ENCODE assay signal across 1 cellular context in genomic region chr5:56816546-56817081, GRCh38.
TF ChIP-seq lines count a peak whose summit lies in the region.

No MANE protein-coding gene starts in this region.

TF ChIP-seq in K562, 482 proteins besides CTCF, POLR2A, EP300 and RAD21 (continued from another document and continues in another):
- TF ChIP-seq ZBTB11 (CRISPR knock-in tag; IDR thresholded peaks at IDR 0.05) (peak in 2 of 3 experiments; percentile 54 to 62; a peak in 3 of 6 replicates), NKRF (IDR thresholded peaks at IDR 0.05; ENCODE audit: borderline replicate concordance) (peak; percentile 21; the same call in 1 of the 2 replicates), RBBP5 (IDR thresholded peaks at IDR 0.05; ENCODE audit: borderline replicate concordance, insufficient read depth, low read length, poor library complexity, severe bottlenecking) (peak; percentile 91), KAT7 (CRISPR knock-in tag; IDR thresholded peaks at IDR 0.05; ENCODE audit: borderline replicate concordance) (peak; percentile 69; the same call in 1 of the 2 replicates), TEAD1 (CRISPR knock-in tag; IDR thresholded peaks at IDR 0.05) (peak in 1 of 2 experiments; percentile 73; a peak in 1 of 4 replicates), MYBL2 (IDR thresholded peaks at IDR 0.05; ENCODE audit: low read depth) (peak; percentile 42; the same call in 1 of the 2 replicates), MYBL2 (CRISPR knock-in tag; IDR thresholded peaks at IDR 0.05; ENCODE audit: borderline replicate concordance) (no peak), NRF1 (conservative IDR thresholded peaks at IDR 0.05 in 1 of 2, IDR thresholded peaks at IDR 0.05 in 1 of 2) (peak; percentile 16 to 30; a peak in 2 of 4 replicates), ZBTB7A (IDR thresholded peaks at IDR 0.05; ENCODE audit: borderline replicate concordance, control insufficient read depth, low read depth, low read length) (peak; percentile 62), E2F6 (IDR thresholded peaks at IDR 0.05; ENCODE audit: borderline replicate concordance in 1 of 2, extremely low read depth in 1 of 2, insufficient read depth in 1 of 2, insufficient read length in 1 of 2, low read depth in 1 of 2, low read length in 1 of 2, poor library complexity in 1 of 2, severe bottlenecking in 1 of 2) (peak in 1 of 2 experiments; percentile 7), ZNF707 (CRISPR knock-in tag; conservative IDR thresholded peaks at IDR 0.05) (no peak), HMGN3 (IDR thresholded peaks at IDR 0.05; ENCODE audit: borderline replicate concordance, extremely low read depth, insufficient read length, low read depth, low read length) (peak; percentile 61), FOXP1 (CRISPR knock-in tag; IDR thresholded peaks at IDR 0.05) (0 out of 2 replicates have a peak, but pooled peaks have one; percentile 9), SMARCC2 (IDR thresholded peaks at IDR 0.05; ENCODE audit: low read depth) (peak; percentile 15; the same call in 1 of the 2 replicates), FOXO4 (CRISPR knock-in tag; IDR thresholded peaks at IDR 0.05) (no peak), ZBTB1 (CRISPR knock-in tag; IDR thresholded peaks at IDR 0.05; ENCODE audit: borderline replicate concordance, low read depth) (0 out of 2 replicates have a peak, but pooled peaks have one; percentile 40), SMARCA4 (IDR thresholded peaks at IDR 0.05) (no peak), HDAC2 (IDR thresholded peaks at IDR 0.05) (peak; percentile 33; the same call in 1 of the 2 replicates), U2AF2 (optimal IDR thresholded peaks at IDR 0.05; ENCODE audit: low read depth, low read length) (no peak), TFAP4 (CRISPR knock-in tag; IDR thresholded peaks at IDR 0.05; ENCODE audit: borderline replicate concordance) (peak; percentile 50), CXXC5 (CRISPR knock-in tag; IDR thresholded peaks at IDR 0.05) (peak; percentile 41), CHD1 (IDR thresholded peaks at IDR 0.05; ENCODE audit: low read length) (peak; percentile 89), ZNF12 (CRISPR knock-in tag; IDR thresholded peaks at IDR 0.05) (0 out of 2 replicates have a peak, but pooled peaks have one; percentile 20), THRAP3 (IDR thresholded peaks at IDR 0.05; ENCODE audit: borderline replicate concordance) (no peak), ETV1 (tag; conservative IDR thresholded peaks at IDR 0.05; ENCODE audit: low read depth) (peak; percentile 85), NFE2 (IDR thresholded peaks at IDR 0.05; ENCODE audit: low read depth) (0 out of 2 replicates have a peak, but pooled peaks have one; percentile 10), ZNF57 (CRISPR knock-in tag; IDR thresholded peaks at IDR 0.05) (no peak), ZNF551 (CRISPR knock-in tag; IDR thresholded peaks at IDR 0.05) (no peak), POLR2AphosphoS5 (IDR thresholded peaks at IDR 0.05; ENCODE audit: control insufficient read depth, insufficient read depth, low read depth, low read length) (0 out of 2 replicates have a peak, but pooled peaks have one; percentile 27), UBTF (IDR thresholded peaks at IDR 0.05; ENCODE audit: borderline replicate concordance in 1 of 2, low read depth in 2 of 2, low read length in 2 of 2) (peak; percentile 94 to 96), KDM5B (IDR thresholded peaks at IDR 0.05; ENCODE audit: insufficient replicate concordance, low read depth, low read length) (peak; percentile 12), ZFX (CRISPR knock-in tag; IDR thresholded peaks at IDR 0.05) (peak; percentile 65), ATF7 (IDR thresholded peaks at IDR 0.05) (no peak), MLLT1 (IDR thresholded peaks at IDR 0.05) (peak in 1 of 2 experiments; percentile 17; a peak in 1 of 4 replicates), CCNT2 (IDR thresholded peaks at IDR 0.05; ENCODE audit: borderline replicate concordance, extremely low read depth, insufficient read length, low read depth, low read length) (peak; percentile 17), POLR2G (IDR thresholded peaks at IDR 0.05; ENCODE audit: low read depth, low read length) (peak; percentile 59; the same call in 1 of the 2 replicates), RREB1 (CRISPR knock-in tag; IDR thresholded peaks at IDR 0.05) (no peak), GABPB1 (CRISPR knock-in tag; IDR thresholded peaks at IDR 0.05) (peak; percentile 42), ZNF274 (IDR thresholded peaks at IDR 0.05; ENCODE audit: borderline replicate concordance, low read depth, low read length) (0 out of 2 replicates have a peak, but pooled peaks have one; percentile 25)
